ENCODE assay signal across 8 cellular contexts in the genomic region with DNA sequence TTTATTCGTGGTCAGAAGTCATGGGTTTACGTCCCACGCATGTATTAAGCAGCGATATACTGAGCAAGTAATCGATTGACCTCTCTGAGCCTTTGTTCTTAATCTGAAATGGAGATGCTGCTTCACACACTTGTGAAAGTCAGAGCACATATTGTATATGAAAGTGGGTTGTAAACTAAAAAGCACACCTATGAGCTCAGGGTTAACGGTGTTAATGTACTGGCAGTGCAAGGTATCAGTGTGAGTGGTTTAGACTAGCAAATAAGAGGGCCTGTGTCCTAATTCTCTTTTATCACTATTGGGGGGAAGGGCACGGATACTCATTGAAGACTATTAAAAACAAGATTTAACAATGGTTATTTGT. TPM values are rescaled to one million over a fixed set of nuclear protein-coding genes. Genes with fewer than 3 reads are reported as not detected.
DNase-seq lines count a peak whose midpoint lies in the region; ATAC-seq lines count a peak whose summit lies in the region.

No MANE protein-coding gene starts in this region.

- H3K4me1 Mint-ChIP-seq in activated naive CD4-positive, alpha-beta T cell treated with anti-CD3 and anti-CD28 coated beads, Interleukin-2, amount 10 ng/mL, durations not matched to agents 7 days and 5 days, result peaks cover 33% of the 10 kb centered on the region
- peaks cover 30% of the 10 kb centered on the region for H3K4me1 Mint-ChIP-seq in activated CD8-positive, alpha-beta T cell treated with anti-CD3 and anti-CD28 coated beads, Interleukin-2, amount 10 ng/mL, durations not matched to agents 7 days and 5 days (ENCODE audit: low read depth)

- CTCF ChIA-PET in activated naive CD4-positive, alpha-beta T cell treated with anti-CD3 and anti-CD28 coated beads, Interleukin-2, amount 10 ng/mL, durations not matched to agents 7 days and 5 days (lab: Charles Lee), result interaction anchor here (0.6 to 1.4 kb wide), 9 partner anchors 8 to 515 kb away, joined by 3 to 6 read pairs (median 3); no protein-coding TSS in a partner anchor
- CTCF ChIA-PET in activated CD8-positive, alpha-beta T cell treated with anti-CD3 and anti-CD28 coated beads, Interleukin-2, amount 10 ng/mL, durations not matched to agents 7 days and 5 days (lab: Charles Lee), result interaction anchor here (0.5 to 1.9 kb wide), 16 partner anchors 10 to 634 kb away, joined by 3 to 10 read pairs (median 4); no protein-coding TSS in a partner anchor

- ATAC-seq in HG03066 (IDR thresholded peaks at IDR 0.05; ENCODE audit: low read depth, unreplicated experiment), result peak; percentile 12
- peak; percentile 21 for ATAC-seq in activated CD8-positive, alpha-beta T cell treated with anti-CD3 and anti-CD28 coated beads, Interleukin-2, amount 10 ng/mL, durations not matched to agents 7 days and 5 days

- peak overlapping the region; percentile 88 for H3K27ac ChIP-seq in substantia nigra (ENCODE audit: low read depth, low read length, poor library complexity, severe bottlenecking)

- H3K9me3 ChIP-seq in iPS-18c (ENCODE audit: control insufficient read depth, insufficient read depth, low read length), result no peaks in the 10 kb centered on the region

- H3K36me3 Mint-ChIP-seq in activated naive CD4-positive, alpha-beta T cell treated with anti-CD3 and anti-CD28 coated beads, Interleukin-2, amount 10 ng/mL, durations not matched to agents 7 days and 5 days, result peaks cover 29% of the 10 kb centered on the region
- H3K36me3 Mint-ChIP-seq in activated CD8-positive, alpha-beta T cell treated with anti-CD3 and anti-CD28 coated beads, Interleukin-2, amount 10 ng/mL, durations not matched to agents 7 days and 5 days (ENCODE audit: low read depth), result peaks cover 14% of the 10 kb centered on the region

- no peak for DNase-seq in activated naive CD4-positive, alpha-beta T cell treated with anti-CD3 and anti-CD28 coated beads, Interleukin-2, amount 10 ng/mL, durations not matched to agents 7 days and 5 days
- DNase-seq in activated naive CD4-positive, alpha-beta T cell treated with Interleukin-2 at 50 U/mL for 16 hours, result no peak
- no peak for DNase-seq in activated CD8-positive, alpha-beta T cell treated with anti-CD3 and anti-CD28 coated beads, Interleukin-2, amount 10 ng/mL, durations not matched to agents 7 days and 5 days
- DNase-seq in substantia nigra (lab: John Stamatoyannopoulos, UW) (no peak), NCI-H1930 (lab: John Stamatoyannopoulos, UW) (no peak), hippocampal formation (lab: John Stamatoyannopoulos, UW) (no peak)

- no peaks in the 10 kb centered on the region for H3K9me3 Mint-ChIP-seq in activated naive CD4-positive, alpha-beta T cell treated with anti-CD3 and anti-CD28 coated beads, Interleukin-2, amount 10 ng/mL, durations not matched to agents 7 days and 5 days
- H3K9me3 Mint-ChIP-seq in activated CD8-positive, alpha-beta T cell treated with anti-CD3 and anti-CD28 coated beads, Interleukin-2, amount 10 ng/mL, durations not matched to agents 7 days and 5 days (ENCODE audit: insufficient read depth), result no peaks in the 10 kb centered on the region

- peak overlapping the region; percentile 86 for H3K27ac Mint-ChIP-seq in activated naive CD4-positive, alpha-beta T cell treated with anti-CD3 and anti-CD28 coated beads, Interleukin-2, amount 10 ng/mL, durations not matched to agents 7 days and 5 days
- peak overlapping the region; percentile 97 for H3K27ac Mint-ChIP-seq in activated CD8-positive, alpha-beta T cell treated with anti-CD3 and anti-CD28 coated beads, Interleukin-2, amount 10 ng/mL, durations not matched to agents 7 days and 5 days

- no peaks in the 10 kb centered on the region for H3K27me3 Mint-ChIP-seq in activated naive CD4-positive, alpha-beta T cell treated with anti-CD3 and anti-CD28 coated beads, Interleukin-2, amount 10 ng/mL, durations not matched to agents 7 days and 5 days
- H3K27me3 Mint-ChIP-seq in activated CD8-positive, alpha-beta T cell treated with anti-CD3 and anti-CD28 coated beads, Interleukin-2, amount 10 ng/mL, durations not matched to agents 7 days and 5 days (ENCODE audit: low read depth), result no peaks in the 10 kb centered on the region

- peak overlapping the region; percentile 98 for H3K4me3 ChIP-seq in iPS-18c (ENCODE audit: insufficient read depth, low read depth, low read length)

- H3K4me3 Mint-ChIP-seq in activated naive CD4-positive, alpha-beta T cell treated with anti-CD3 and anti-CD28 coated beads, Interleukin-2, amount 10 ng/mL, durations not matched to agents 7 days and 5 days, result peak overlapping the region; percentile 87
- H3K4me3 Mint-ChIP-seq in activated CD8-positive, alpha-beta T cell treated with anti-CD3 and anti-CD28 coated beads, Interleukin-2, amount 10 ng/mL, durations not matched to agents 7 days and 5 days, result peak overlapping the region; percentile 94

- POLR2A ChIA-PET in activated CD8-positive, alpha-beta T cell treated with anti-CD3 and anti-CD28 coated beads, Interleukin-2, amount 10 ng/mL, durations not matched to agents 7 days and 5 days (lab: Charles Lee), result interaction anchor here (0.7 to 1.9 kb wide), 4 partner anchors 10 to 52 kb away, joined by 3 to 17 read pairs (median 3); a partner anchor contains a TSS

RNA-seq across cellular contexts. Expression of a gene that starts 0.7 kb away (rescaled TPM):
- 10 to 100 TPM; 55.8 to 57.0 TPM for total RNA-seq in activated CD8-positive, alpha-beta T cell treated with anti-CD3 and anti-CD28 coated beads, Interleukin-2, amount 10 ng/mL, durations not matched to agents 7 days and 5 days

RNA-seq across cellular contexts. Expression of a gene that starts 26.2 kb away (rescaled TPM):
- 100 to 1,000 TPM; 183 to 194 TPM for total RNA-seq in activated CD8-positive, alpha-beta T cell treated with anti-CD3 and anti-CD28 coated beads, Interleukin-2, amount 10 ng/mL, durations not matched to agents 7 days and 5 days
